9 cellular contexts compared by ENCODE assay signal in the genomic region with DNA sequence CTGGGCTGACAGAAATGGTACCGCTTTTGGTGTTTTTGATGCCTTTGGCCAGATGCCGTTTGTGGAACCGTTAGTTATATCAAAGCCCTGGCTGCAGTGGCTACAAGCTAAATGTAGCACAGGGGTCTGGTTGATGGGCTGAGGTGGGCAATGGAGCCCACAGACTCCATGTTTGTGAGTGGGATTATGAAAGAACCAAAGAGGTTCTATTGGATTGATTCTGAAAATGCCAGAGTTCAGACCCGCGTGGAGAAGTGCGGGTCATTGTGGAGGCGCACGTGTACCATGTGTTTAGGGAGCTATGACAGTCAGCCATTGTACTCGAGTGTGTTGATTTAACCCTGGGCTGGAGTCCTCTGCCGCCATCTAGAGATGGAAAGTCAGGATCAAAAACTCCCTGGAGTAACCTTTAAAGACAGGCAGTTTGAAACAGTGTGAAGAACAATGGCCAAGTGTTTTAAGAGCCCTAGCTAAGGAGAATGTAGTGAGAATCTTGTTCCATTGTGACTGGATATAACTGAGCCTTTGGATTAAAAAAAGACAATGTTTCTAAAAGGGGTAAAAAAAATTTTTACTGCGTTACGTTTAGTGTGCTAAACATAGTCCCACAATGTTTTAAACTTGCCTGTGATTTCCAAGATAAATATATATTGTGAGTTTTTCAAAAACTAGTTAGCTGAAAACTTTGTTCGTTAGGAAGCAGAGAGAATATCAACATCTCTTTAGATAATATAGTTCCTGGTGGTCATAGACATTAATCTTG. TPM values are rescaled to one million over a fixed set of nuclear protein-coding genes. Genes with fewer than 3 reads are reported as not detected.
DNase-seq lines count a peak whose midpoint lies in the region; ATAC-seq and TF ChIP-seq lines count a peak whose summit lies in the region.
"Had no signal": no experiment of that assay in that cellular context is flagged by ENCODE, and none has a peak within 500 bp of the region (broad histone marks: within the 10 kb centered on the region; RNA-seq: fewer than 3 reads in every experiment).

No MANE protein-coding gene starts in this region.

- DNase-seq in NCI-H2081 (lab: John Stamatoyannopoulos, UW) (peak; percentile 2 to 23), NCI-H2081 treated with DMSO at 0.1 percent for 48 hours (lab: John Stamatoyannopoulos, UW) (no peak), LoVo (ENCODE audit: low spot score) (peak; percentile 65), RPMI8226 (peak; percentile 68), endothelial cell (ENCODE audit: low spot score) (peak; percentile 64), medulla oblongata (ENCODE audit: extremely low spot score) (peak; percentile 95)

- H3K36me3 Mint-ChIP-seq in endothelial cell (ENCODE audit: low read depth, unreplicated experiment): no peaks in the 10 kb centered on the region
- H3K36me3 Mint-ChIP-seq: activated naive CD8-positive, alpha-beta T cell had no signal

- H3K9me3 Mint-ChIP-seq in endothelial cell (ENCODE audit: unreplicated experiment): no peaks in the 10 kb centered on the region

- TF ChIP-seq CTCF in endothelial cell (IDR thresholded peaks at IDR 0.05; ENCODE audit: unreplicated experiment): no peak

- peaks cover 5% of the 10 kb centered on the region for H3K4me1 Mint-ChIP-seq in endothelial cell (ENCODE audit: unreplicated experiment)

- H3K27ac Mint-ChIP-seq in endothelial cell (ENCODE audit: unreplicated experiment): no peak overlapping the region
- H3K27ac Mint-ChIP-seq: activated naive CD8-positive, alpha-beta T cell had no signal

- H3K4me3 Mint-ChIP-seq in endothelial cell (ENCODE audit: unreplicated experiment): no peak overlapping the region
- H3K4me3 Mint-ChIP-seq: activated naive CD8-positive, alpha-beta T cell had no signal

- ATAC-seq in GM21737 (IDR thresholded peaks at IDR 0.05; ENCODE audit: unreplicated experiment) (no peak), HG03457 (IDR thresholded peaks at IDR 0.05; ENCODE audit: unreplicated experiment) (no peak)

- H3K27me3 Mint-ChIP-seq in endothelial cell (ENCODE audit: unreplicated experiment): peaks cover 1% of the 10 kb centered on the region

RNA-seq across cellular contexts. Expression of a gene that starts 12.7 kb away (rescaled TPM):
- total RNA-seq in endothelial cell (ENCODE audit: unreplicated experiment): not detected

RNA-seq across cellular contexts. Expression of a gene that starts 51.3 kb away (rescaled TPM):
- not detected for total RNA-seq in endothelial cell (ENCODE audit: unreplicated experiment)
